In genomic region chr5:178093129-178093528, GRCh38 we compare ENCODE assay signal across 21 cellular contexts. TPM values are rescaled to one million over a fixed set of nuclear protein-coding genes. Genes with fewer than 3 reads are reported as not detected.
DNase-seq lines count a peak whose midpoint lies in the region; ATAC-seq and TF ChIP-seq lines count a peak whose summit lies in the region.
"Had no signal": no experiment of that assay in that cellular context is flagged by ENCODE, and none has a peak within 500 bp of the region (broad histone marks: within the 10 kb centered on the region; RNA-seq: fewer than 3 reads in every experiment).

No MANE protein-coding gene starts in this region.

- no peak overlapping the region for H3K4me3 ChIP-seq in DOHH2 (ENCODE audit: low read length)
- no peak overlapping the region for H3K4me3 ChIP-seq in naive thymus-derived CD4-positive, alpha-beta T cell (ENCODE audit: low read length)
- H3K4me3 ChIP-seq in GM23338: no peak overlapping the region
- H3K4me3 ChIP-seq: GM12878, K562 had no signal

- H3K9me2 ChIP-seq in DOHH2 (replicated peaks; ENCODE audit: control insufficient read depth, low read length) (no peaks in the 10 kb centered on the region), GM23338 (ENCODE audit: insufficient read depth) (no peaks in the 10 kb centered on the region)

- CTCF ChIA-PET in CD4-positive, alpha-beta T cell (lab: Charles Lee): interaction anchor here (0.7 kb wide), 1 partner anchor 11 kb away, joined by 4 read pairs; no protein-coding TSS in a partner anchor
- CTCF ChIA-PET in naive thymus-derived CD4-positive, alpha-beta T cell (lab: Charles Lee): no interaction called here

- no peak overlapping the region for H3K27ac Mint-ChIP-seq in CD4-positive, alpha-beta T cell
- H3K27ac Mint-ChIP-seq in naive thymus-derived CD4-positive, alpha-beta T cell: peak overlapping the region in 6 of 9 donors; percentile 28 to 93 (median 70)
- H3K27ac Mint-ChIP-seq in GM23338: no peak overlapping the region
- H3K27ac Mint-ChIP-seq: CD14-positive monocyte; CD8-positive, alpha-beta memory T cell; HFFc6 had no signal

- H3K4me2 ChIP-seq in DOHH2 (ENCODE audit: low read length): peak overlapping the region; percentile 50
- H3K4me2 ChIP-seq in GM23338: no peak overlapping the region

- peaks cover 23% of the 10 kb centered on the region for H3K4me1 ChIP-seq in DOHH2 (ENCODE audit: control insufficient read depth, low read length)
- peaks cover 0 to 19% of the 10 kb centered on the region in 2 donors for H3K4me1 ChIP-seq in naive thymus-derived CD4-positive, alpha-beta T cell (ENCODE audit: control insufficient read depth in 2 of 2, insufficient read depth in 2 of 2, low read length in 2 of 2)
- H3K4me1 ChIP-seq in GM23338 (ENCODE audit: insufficient read depth): no peaks in the 10 kb centered on the region
- H3K4me1 ChIP-seq: BE2C had no signal

- H3K9me3 ChIP-seq in CD4-positive, alpha-beta T cell (ENCODE audit: control insufficient read depth, low read length): no peaks in the 10 kb centered on the region
- H3K9me3 ChIP-seq in DOHH2 (ENCODE audit: control insufficient read depth, insufficient read depth, low read length): no peaks in the 10 kb centered on the region
- H3K9me3 ChIP-seq in naive thymus-derived CD4-positive, alpha-beta T cell (ENCODE audit: control insufficient read depth in 2 of 3, low read length in 3 of 3): no peaks in the 10 kb centered on the region
- H3K9me3 ChIP-seq: BE2C had no signal

- intact Hi-C loops in CD4-positive, alpha-beta T cell (cut with DNase I, micrococcal nuclease): no loop called here
- intact Hi-C loops in naive thymus-derived CD4-positive, alpha-beta T cell (cut with micrococcal nuclease): no loop called here

- peaks cover 24% of the 10 kb centered on the region for H3K4me1 Mint-ChIP-seq in CD4-positive, alpha-beta T cell (ENCODE audit: low read depth)
- peaks cover 8 to 39% (median 26%) of the 10 kb centered on the region in 7 donors for H3K4me1 Mint-ChIP-seq in naive thymus-derived CD4-positive, alpha-beta T cell
- H3K4me1 Mint-ChIP-seq in GM23338: no peaks in the 10 kb centered on the region
- H3K4me1 Mint-ChIP-seq: CD14-positive monocyte had no signal

- H3K79me2 ChIP-seq in DOHH2 (ENCODE audit: control insufficient read depth, low read length) (no peaks in the 10 kb centered on the region), GM23338 (replicated peaks; ENCODE audit: insufficient read depth) (no peaks in the 10 kb centered on the region)

- TF ChIP-seq CTCF in CD4-positive, alpha-beta T cell (IDR thresholded peaks at IDR 0.05): no peak
- no peak for TF ChIP-seq CTCF in DOHH2 (IDR thresholded peaks at IDR 0.05; ENCODE audit: low read depth, low read length, poor library complexity, severe bottlenecking)
- TF ChIP-seq CTCF in GM23338 (conservative IDR thresholded peaks at IDR 0.05; ENCODE audit: low read depth in 2 of 2): no peak

- no peak for DNase-seq in CD4-positive, alpha-beta T cell
- no peak for DNase-seq in naive thymus-derived CD4-positive, alpha-beta T cell
- no peak for DNase-seq in amygdala (lab: John Stamatoyannopoulos, UW)
- no peak for DNase-seq in GM23338 (ENCODE audit: low spot score)
- DNase-seq: ACHN; BE2C; CD8-positive, alpha-beta memory T cell; COR-L47; DMS 273 treated with DMSO at 0.1 percent for 48 hours; DMS53; GOT3; H7; HFFc6; IMR-90 had no signal

- ATAC-seq in CD4-positive, alpha-beta T cell (ENCODE audit: poor library complexity): no peak
- ATAC-seq in naive thymus-derived CD4-positive, alpha-beta T cell: no peak
- no peak for ATAC-seq in GM19463 (IDR thresholded peaks at IDR 0.05; ENCODE audit: unreplicated experiment)
- ATAC-seq in GM18861 (IDR thresholded peaks at IDR 0.05; ENCODE audit: unreplicated experiment): no peak
- ATAC-seq in GM23338: no peak
- ATAC-seq: GM12878, HCT116, K562 had no signal

- no peaks in the 10 kb centered on the region for H3K27me3 Mint-ChIP-seq in CD4-positive, alpha-beta T cell
- peaks cover 0 to 12% (median 0%) of the 10 kb centered on the region in 5 donors for H3K27me3 Mint-ChIP-seq in naive thymus-derived CD4-positive, alpha-beta T cell
- peaks cover 7% of the 10 kb centered on the region for H3K27me3 Mint-ChIP-seq in GM23338 (ENCODE audit: insufficient read depth, low read depth, poor library complexity)

- POLR2A ChIA-PET in CD4-positive, alpha-beta T cell (lab: Charles Lee): no interaction called here
- POLR2A ChIA-PET in naive thymus-derived CD4-positive, alpha-beta T cell (lab: Charles Lee): no interaction called here

- no peak overlapping the region for H2AFZ ChIP-seq in GM23338

- no peaks in the 10 kb centered on the region for H3F3A ChIP-seq in DOHH2 (ENCODE audit: control insufficient read depth, insufficient read depth)
- 0 out of 2 replicates have a peak, but pooled peaks cover 3% of the 10 kb centered on the region for H3F3A ChIP-seq in GM23338 (replicated peaks; ENCODE audit: low read depth)

- H4K20me1 ChIP-seq in DOHH2 (ENCODE audit: control insufficient read depth, insufficient read depth, low read depth, low read length) (no peaks in the 10 kb centered on the region), GM23338 (replicated peaks; ENCODE audit: insufficient read depth) (no peaks in the 10 kb centered on the region)

- H3K9me3 Mint-ChIP-seq in CD4-positive, alpha-beta T cell: no peaks in the 10 kb centered on the region
- peaks cover 0 to 8% (median 0%) of the 10 kb centered on the region in 11 donors for H3K9me3 Mint-ChIP-seq in naive thymus-derived CD4-positive, alpha-beta T cell
- H3K9me3 Mint-ChIP-seq in GM23338: peaks cover 22% of the 10 kb centered on the region

- H3K36me3 Mint-ChIP-seq in CD4-positive, alpha-beta T cell (ENCODE audit: low read depth): no peaks in the 10 kb centered on the region
- peaks cover 0 to 5% (median 0%) of the 10 kb centered on the region in 5 donors for H3K36me3 Mint-ChIP-seq in naive thymus-derived CD4-positive, alpha-beta T cell
- H3K36me3 Mint-ChIP-seq in GM23338 (ENCODE audit: low read depth): peaks cover 9% of the 10 kb centered on the region
- H3K36me3 Mint-ChIP-seq: CD14-positive monocyte; CD8-positive, alpha-beta memory T cell had no signal

- no peaks in the 10 kb centered on the region for H3K36me3 ChIP-seq in DOHH2 (ENCODE audit: control insufficient read depth, low read length)
- no peaks in the 10 kb centered on the region for H3K36me3 ChIP-seq in naive thymus-derived CD4-positive, alpha-beta T cell (ENCODE audit: control insufficient read depth in 2 of 3, insufficient read depth in 3 of 3, low read length in 3 of 3)
- H3K36me3 ChIP-seq in GM23338 (ENCODE audit: insufficient read depth): no peaks in the 10 kb centered on the region
- H3K36me3 ChIP-seq: BE2C had no signal

- no peaks in the 10 kb centered on the region for H3K27me3 ChIP-seq in CD4-positive, alpha-beta T cell (ENCODE audit: control insufficient read depth, insufficient read depth, low read length)
- H3K27me3 ChIP-seq in DOHH2 (ENCODE audit: control insufficient read depth, low read length): no peaks in the 10 kb centered on the region
- no peaks in the 10 kb centered on the region for H3K27me3 ChIP-seq in naive thymus-derived CD4-positive, alpha-beta T cell (ENCODE audit: control insufficient read depth in 2 of 2, insufficient read depth in 2 of 2, low read length in 2 of 2)
- H3K27me3 ChIP-seq in GM23338 (ENCODE audit: insufficient read depth): no peaks in the 10 kb centered on the region
- H3K27me3 ChIP-seq: BE2C had no signal

- peak overlapping the region; percentile 23 for H3K4me3 Mint-ChIP-seq in CD4-positive, alpha-beta T cell
- H3K4me3 Mint-ChIP-seq in naive thymus-derived CD4-positive, alpha-beta T cell: peak overlapping the region in 7 of 10 donors; percentile 20 to 65 (median 47)
- H3K4me3 Mint-ChIP-seq in GM23338: no peak overlapping the region
- H3K4me3 Mint-ChIP-seq: CD14-positive monocyte; CD8-positive, alpha-beta memory T cell; HFFc6 had no signal

- H3K27ac ChIP-seq in CD4-positive, alpha-beta T cell (ENCODE audit: low read depth, low read length): no peak overlapping the region
- no peak overlapping the region for H3K27ac ChIP-seq in DOHH2 (ENCODE audit: low read depth, low read length)
- no peak overlapping the region for H3K27ac ChIP-seq in naive thymus-derived CD4-positive, alpha-beta T cell (ENCODE audit: low read depth, low read length)
- H3K27ac ChIP-seq in GM23338 (ENCODE audit: low read depth): no peak overlapping the region

TF ChIP-seq in GM23338, 12 proteins besides CTCF, POLR2A, EP300 and RAD21 (continues in another document):
- TF ChIP-seq EZH2 (IDR thresholded peaks at IDR 0.05; ENCODE audit: low read depth, unreplicated experiment) (no peak), EZH2phosphoT487 (IDR thresholded peaks at IDR 0.05; ENCODE audit: unreplicated experiment) (no peak), STAT1 (IDR thresholded peaks at IDR 0.05; ENCODE audit: unreplicated experiment) (no peak), ZNF114 (CRISPR knock-in tag; IDR thresholded peaks at IDR 0.05) (no peak)

RNA-seq across cellular contexts. Expression of gene N4BP3, which starts 20.2 kb away (rescaled TPM):
- total RNA-seq in CD4-positive, alpha-beta T cell: 1 to 10 TPM; 3.8 to 4.3 TPM
- total RNA-seq in naive thymus-derived CD4-positive, alpha-beta T cell: 1 to 10 TPM in 3 of 5 experiments, under 1 TPM in 2; 0.79 to 3.5 (median 2.1) TPM
- polyA plus RNA-seq in naive thymus-derived CD4-positive, alpha-beta T cell: 1 to 10 TPM in 1 of 2 donors, under 1 TPM in 1; 0.19 to 1.1 TPM
- total RNA-seq in GM23338 (2014; rRNA removed; shearing (Covaris generic)): 52.7 and 58.2 TPM in 2 replicates
- polyA plus RNA-seq in GM23338 (2016; fragmentation: Nextera tagmentation; extraction: Ambion mirVana): 9.8 and 10.9 TPM in 2 replicates
- polyA plus RNA-seq: CD14-positive monocyte had no signal

RNA-seq across cellular contexts. Expression of gene RMND5B, which starts 37.7 kb away (rescaled TPM):
- total RNA-seq in CD4-positive, alpha-beta T cell: 10 to 100 TPM; 12.0 to 13.8 TPM
- total RNA-seq in naive thymus-derived CD4-positive, alpha-beta T cell: 10 to 100 TPM; 21.0 to 42.7 (median 23.3) TPM
- polyA plus RNA-seq in naive thymus-derived CD4-positive, alpha-beta T cell: 10 to 100 TPM; 41.8 to 56.8 TPM
- total RNA-seq in GM23338 (2014; rRNA removed; shearing (Covaris generic)): 83.7 and 101 TPM in 2 replicates
- 47.5 and 50.6 TPM in 2 replicates for polyA plus RNA-seq in GM23338 (2016; fragmentation: Nextera tagmentation; extraction: Ambion mirVana)

Comparison
In these comparisons a context has a peak if more than half of its experiments do, and no peak if none do; other contexts are left out.
1. H3K27ac Mint-ChIP-seq: peak in naive thymus-derived CD4-positive, alpha-beta T cell (6 of 9); none in CD4-positive, alpha-beta T cell (single experiment) and GM23338 (single experiment).
2. RNA of gene N4BP3, which starts 20.2 kb away (total RNA-seq): 52.7 to 58.2 TPM in GM23338; 3.8 to 4.3 TPM in CD4-positive, alpha-beta T cell and 0.79 to 3.5 TPM in naive thymus-derived CD4-positive, alpha-beta T cell; every median in the first group is over 10 times any median in the second.